10 cellular contexts compared by ENCODE assay signal in genomic region chr18:21997207-21998143, GRCh38.
DNase-seq lines count a peak whose midpoint lies in the region; ATAC-seq and TF ChIP-seq lines count a peak whose summit lies in the region.
"Had no signal": no experiment of that assay in that cellular context is flagged by ENCODE, and none has a peak within 500 bp of the region (broad histone marks: within the 10 kb centered on the region; RNA-seq: fewer than 3 reads in every experiment).

No MANE protein-coding gene starts in this region.

- no peaks in the 10 kb centered on the region for H3K9me3 ChIP-seq in transverse colon
- H3K9me3 ChIP-seq: BLaER1 treated with 17β-estradiol and CSF1 and Interleukin-3, amounts not matched to agents 10 nM and 100 nM had no signal

- no peaks in the 10 kb centered on the region for H3K36me3 Mint-ChIP-seq in brain
- H3K36me3 Mint-ChIP-seq in T-helper 2 cell treated with Interferon-gamma antibody and Interleukin-4, amounts not matched to agents 5 μg/mL and 100 μg/mL, for 36 hours (ENCODE audit: low read depth): no peaks in the 10 kb centered on the region
- H3K36me3 Mint-ChIP-seq: activated naive CD4-positive, alpha-beta T cell treated with anti-CD3 and anti-CD28 coated beads, Interleukin-2, amount 50 U/mL, for 24 hours had no signal

- no peak for TF ChIP-seq POLR2A in transverse colon (IDR thresholded peaks at IDR 0.05)

- peaks cover 4% of the 10 kb centered on the region for H3K4me1 Mint-ChIP-seq in brain
- H3K4me1 Mint-ChIP-seq in T-helper 2 cell treated with Interferon-gamma antibody and Interleukin-4, amounts not matched to agents 5 μg/mL and 100 μg/mL, for 36 hours (ENCODE audit: low read depth): peaks cover 4% of the 10 kb centered on the region

- in situ Hi-C loops in transverse colon (cut with MboI; ENCODE audit: low pct_ligation_motif_present in 1 of 4, low pct_unique_long_range_greater_than_20kb in 1 of 4, low sequenced_read_pairs in 3 of 4): no loop called here

- H3K27ac ChIP-seq in transverse colon: peak overlapping the region; percentile 33 to 65 (median 60)
- H3K27ac ChIP-seq: BLaER1 treated with 17β-estradiol and CSF1 and Interleukin-3, amounts not matched to agents 10 nM and 100 nM had no signal

- H3K4me3 ChIP-seq in kidney epithelial cell (ENCODE audit: low read depth, low read length) (no peak overlapping the region), transverse colon (no peak overlapping the region)
- H3K4me3 ChIP-seq: BLaER1 treated with 17β-estradiol and CSF1 and Interleukin-3, amounts not matched to agents 10 nM and 100 nM had no signal

- intact Hi-C loops in transverse colon (cut with DNase I; ENCODE audit: low total_unique reads): no loop called here

- H3K27ac Mint-ChIP-seq in brain: peak overlapping the region in 2 of 5 experiments; percentile 21 to 29
- no peak overlapping the region for H3K27ac Mint-ChIP-seq in T-helper 2 cell treated with Interferon-gamma antibody and Interleukin-4, amounts not matched to agents 5 μg/mL and 100 μg/mL, for 36 hours
- H3K27ac Mint-ChIP-seq: activated naive CD4-positive, alpha-beta T cell treated with anti-CD3 and anti-CD28 coated beads, Interleukin-2, amount 50 U/mL, for 24 hours had no signal

- H3K36me3 ChIP-seq in kidney epithelial cell (ENCODE audit: control insufficient read depth, insufficient read depth, low read length): no peaks in the 10 kb centered on the region
- no peaks in the 10 kb centered on the region for H3K36me3 ChIP-seq in transverse colon
- H3K36me3 ChIP-seq: BLaER1 treated with 17β-estradiol and CSF1 and Interleukin-3, amounts not matched to agents 10 nM and 100 nM had no signal

- H3K9me3 Mint-ChIP-seq in brain: no peaks in the 10 kb centered on the region
- H3K9me3 Mint-ChIP-seq in T-helper 2 cell treated with Interferon-gamma antibody and Interleukin-4, amounts not matched to agents 5 μg/mL and 100 μg/mL, for 36 hours: no peaks in the 10 kb centered on the region
- H3K9me3 Mint-ChIP-seq: activated naive CD4-positive, alpha-beta T cell treated with anti-CD3 and anti-CD28 coated beads, Interleukin-2, amount 50 U/mL, for 24 hours had no signal

- H3K27me3 Mint-ChIP-seq in brain: no peaks in the 10 kb centered on the region
- H3K27me3 Mint-ChIP-seq in T-helper 2 cell treated with Interferon-gamma antibody and Interleukin-4, amounts not matched to agents 5 μg/mL and 100 μg/mL, for 36 hours (ENCODE audit: low read depth): no peaks in the 10 kb centered on the region

- H3K4me3 Mint-ChIP-seq in brain: no peak overlapping the region
- H3K4me3 Mint-ChIP-seq in T-helper 2 cell treated with Interferon-gamma antibody and Interleukin-4, amounts not matched to agents 5 μg/mL and 100 μg/mL, for 36 hours: no peak overlapping the region
- H3K4me3 Mint-ChIP-seq: activated naive CD4-positive, alpha-beta T cell treated with anti-CD3 and anti-CD28 coated beads, Interleukin-2, amount 50 U/mL, for 24 hours had no signal

- 49 to 51% methylated on average over 4 to 14 of the region's 14 CpGs for WGBS in transverse colon (ENCODE audit: low coverage in 1 of 2), 2 donors

- ATAC-seq in GM21723 (IDR thresholded peaks at IDR 0.05; ENCODE audit: unreplicated experiment): peak; percentile 73

- H3K27me3 ChIP-seq in kidney epithelial cell (ENCODE audit: control insufficient read depth, insufficient read depth, low read length) (no peaks in the 10 kb centered on the region), transverse colon (no peaks in the 10 kb centered on the region)
- H3K27me3 ChIP-seq: BLaER1 treated with 17β-estradiol and CSF1 and Interleukin-3, amounts not matched to agents 10 nM and 100 nM had no signal

- no peak for TF ChIP-seq EP300 in transverse colon (IDR thresholded peaks at IDR 0.05; ENCODE audit: low read depth)

- DNase-seq in NCI-H1436 treated with DMSO at 0.1 percent for 48 hours (lab: John Stamatoyannopoulos, UW) (peak; percentile 18), NCI-H1436 (lab: John Stamatoyannopoulos, UW) (no peak), NCI-H2196 treated with DMSO at 0.1 percent for 48 hours (lab: John Stamatoyannopoulos, UW; ENCODE audit: unreplicated experiment) (peak; percentile 40), kidney epithelial cell (ENCODE audit: low read depth) (no peak), transverse colon (no peak)
- no peak for DNase-seq in T-helper 2 cell treated with Interferon-gamma antibody and Interleukin-4, amounts not matched to agents 5 μg/mL and 100 μg/mL, for 36 hours (ENCODE audit: low spot score)

- TF ChIP-seq CTCF in brain (conservative IDR thresholded peaks at IDR 0.05) (peak; percentile 53 to 72), kidney epithelial cell (IDR thresholded peaks at IDR 0.05; ENCODE audit: insufficient read depth, low read length, poor library complexity, severe bottlenecking) (peak; percentile 73), transverse colon (IDR thresholded peaks at IDR 0.05) (peak; percentile 71 to 93 (median 83))

- H3K4me1 ChIP-seq in transverse colon: peaks cover 0 to 28% (median 5%) of the 10 kb centered on the region in 4 donors
- H3K4me1 ChIP-seq: BLaER1 treated with 17β-estradiol and CSF1 and Interleukin-3, amounts not matched to agents 10 nM and 100 nM had no signal

Comparison
In these comparisons a context has a peak if more than half of its experiments do, and no peak if none do; other contexts are left out.
1. DNase-seq: peak in NCI-H1436 treated with DMSO at 0.1 percent for 48 hours (single experiment) and NCI-H2196 treated with DMSO at 0.1 percent for 48 hours (single experiment); none in NCI-H1436 (single experiment), kidney epithelial cell (single experiment), transverse colon (single experiment) and T-helper 2 cell treated with Interferon-gamma antibody and Interleukin-4, amounts not matched to agents 5 μg/mL and 100 μg/mL, for 36 hours (single experiment).
2. Peak in every context shown above with its lines, with median percentiles within 50 percentile points of each other: CTCF ChIP-seq.